8 cellular contexts compared by ENCODE assay signal in the genomic region with DNA sequence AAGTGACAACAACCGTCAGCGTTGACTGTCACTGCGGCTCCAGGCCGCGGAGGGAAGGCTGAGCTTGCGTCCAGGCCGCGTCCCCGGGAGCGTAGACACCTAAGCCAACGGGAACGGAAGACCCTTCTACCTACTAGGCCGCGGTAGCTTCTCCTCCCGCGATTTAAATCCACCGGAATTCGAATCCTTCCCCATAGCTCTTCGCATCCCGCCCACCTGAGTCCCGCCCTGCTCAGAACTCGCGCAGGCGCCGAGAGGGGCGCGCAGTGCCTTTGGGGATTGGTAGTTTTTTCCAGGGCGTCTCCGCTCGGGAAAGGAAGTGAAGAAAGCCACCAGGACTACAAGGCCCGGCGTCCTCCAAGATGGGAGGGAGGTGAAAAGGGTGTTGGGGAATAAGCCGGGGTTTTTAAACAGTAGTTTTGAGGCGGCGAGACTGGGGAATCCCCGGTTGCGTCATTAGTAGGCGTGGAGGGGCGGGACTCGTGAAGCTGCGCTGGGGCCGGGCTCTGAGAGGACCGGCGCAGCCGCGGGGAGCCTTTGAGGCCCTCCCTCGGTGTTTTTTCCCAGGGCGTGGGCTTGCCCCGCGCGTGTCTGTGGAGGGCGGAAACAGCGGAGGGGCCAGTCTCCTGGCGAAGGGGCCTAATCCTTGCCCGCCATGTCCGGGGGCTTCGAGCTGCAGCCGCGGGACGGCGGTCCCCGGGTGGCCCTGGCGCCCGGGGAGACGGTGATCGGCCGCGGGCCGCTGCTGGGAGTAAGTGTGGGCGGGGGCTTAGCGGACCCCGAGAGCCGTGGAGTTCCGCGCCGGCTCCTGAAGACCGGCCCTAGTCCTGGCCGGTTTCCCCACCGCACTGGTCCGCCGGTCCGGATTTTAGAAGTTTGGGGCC. TPM values are rescaled to one million over a fixed set of nuclear protein-coding genes. Genes with fewer than 3 reads are reported as not detected.
DNase-seq lines count a peak whose midpoint lies in the region; ATAC-seq and TF ChIP-seq lines count a peak whose summit lies in the region.

A gene with protein sequence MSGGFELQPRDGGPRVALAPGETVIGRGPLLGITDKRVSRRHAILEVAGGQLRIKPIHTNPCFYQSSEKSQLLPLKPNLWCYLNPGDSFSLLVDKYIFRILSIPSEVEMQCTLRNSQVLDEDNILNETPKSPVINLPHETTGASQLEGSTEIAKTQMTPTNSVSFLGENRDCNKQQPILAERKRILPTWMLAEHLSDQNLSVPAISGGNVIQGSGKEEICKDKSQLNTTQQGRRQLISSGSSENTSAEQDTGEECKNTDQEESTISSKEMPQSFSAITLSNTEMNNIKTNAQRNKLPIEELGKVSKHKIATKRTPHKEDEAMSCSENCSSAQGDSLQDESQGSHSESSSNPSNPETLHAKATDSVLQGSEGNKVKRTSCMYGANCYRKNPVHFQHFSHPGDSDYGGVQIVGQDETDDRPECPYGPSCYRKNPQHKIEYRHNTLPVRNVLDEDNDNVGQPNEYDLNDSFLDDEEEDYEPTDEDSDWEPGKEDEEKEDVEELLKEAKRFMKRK (plus strand): TSS at position 509 of the 884 bp plus-strand sequence. CDS start 147 bp downstream, at position 656.
A gene with protein sequence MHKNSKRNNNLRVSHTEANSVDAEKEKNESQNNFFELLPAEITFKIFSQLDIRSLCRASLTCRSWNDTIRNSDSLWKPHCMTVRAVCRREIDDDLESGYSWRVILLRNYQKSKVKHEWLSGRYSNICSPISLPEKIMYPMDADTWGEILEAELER (minus strand): TSS at position 218 of the 884 bp plus-strand sequence. CDS start 2,149 bp downstream, outside the sequence.

- no peaks in the 10 kb centered on the region for H3K27me3 ChIP-seq in suprapubic skin

- WGBS in suprapubic skin = under 1% methylated on average over 45 of the region's 82 CpGs

- peaks cover 47% of the 10 kb centered on the region for H3K4me1 Mint-ChIP-seq in activated naive CD8-positive, alpha-beta T cell (ENCODE audit: low read depth)

- H3K36me3 Mint-ChIP-seq in activated naive CD8-positive, alpha-beta T cell = no peaks in the 10 kb centered on the region

- peak within 1 kb of the TSS; percentile 92 for H3K27ac ChIP-seq in suprapubic skin

- H3K4me3 Mint-ChIP-seq in activated naive CD8-positive, alpha-beta T cell = peak within 1 kb of the TSS; percentile 97

- peak within 1 kb of the TSS; percentile 97 for H3K4me3 ChIP-seq in suprapubic skin

- H3K9me3 ChIP-seq in suprapubic skin = no peaks in the 10 kb centered on the region

- no peaks in the 10 kb centered on the region for H3K9me3 Mint-ChIP-seq in activated naive CD8-positive, alpha-beta T cell (ENCODE audit: low read depth)

- DNase-seq in GM10266 (ENCODE audit: extremely low spot score) (peak; percentile 93), NCI-H1092 treated with DMSO at 0.1 percent for 48 hours (lab: John Stamatoyannopoulos, UW) (peak; percentile 95), glomerular endothelial cell (ENCODE audit: extremely low read depth, low read depth, low spot score) (peak; percentile 96), nucleus accumbens (lab: John Stamatoyannopoulos, UW) (peak; percentile 86 to 99 (median 97)), suprapubic skin (ENCODE audit: low spot score in 2 of 2) (peak; percentile 98 to 99)

- TF ChIP-seq POLR2A in suprapubic skin (IDR thresholded peaks at IDR 0.05) = peak in 1 of 2 donors; percentile 62

- ATAC-seq in HG02623 (IDR thresholded peaks at IDR 0.05; ENCODE audit: unreplicated experiment) (peak; percentile 94), SK-N-SH treated with all-trans-retinoic acid at 6 μM for 48 hours (peak; percentile 97)

- peak within 1 kb of the TSS; percentile 93 for H3K27ac Mint-ChIP-seq in activated naive CD8-positive, alpha-beta T cell

- TF ChIP-seq EP300 in suprapubic skin (IDR thresholded peaks at IDR 0.05) = no peak

- H3K27me3 Mint-ChIP-seq in activated naive CD8-positive, alpha-beta T cell = no peaks in the 10 kb centered on the region

- no peak for TF ChIP-seq CTCF in GM10266 (IDR thresholded peaks at IDR 0.05; ENCODE audit: control insufficient read depth, insufficient read depth, low read depth, missing control alignments)
- TF ChIP-seq CTCF in suprapubic skin (IDR thresholded peaks at IDR 0.05) = no peak

- H3K36me3 ChIP-seq in suprapubic skin = no peaks in the 10 kb centered on the region

- peaks cover 60% of the 10 kb centered on the region for H3K4me1 ChIP-seq in suprapubic skin

TF ChIP-seq in SK-N-SH treated with all-trans-retinoic acid at 6 μM for 48 hours, 23 proteins besides CTCF, POLR2A, EP300 and RAD21:
- TF ChIP-seq ZFP3 (CRISPR knock-in tag; IDR thresholded peaks at IDR 0.05) = 0 out of 2 replicates have a peak, but pooled peaks have one; percentile 37
- no peak for TF ChIP-seq ZC3H10 (CRISPR knock-in tag; IDR thresholded peaks at IDR 0.05)
- TF ChIP-seq, protein P1, sequence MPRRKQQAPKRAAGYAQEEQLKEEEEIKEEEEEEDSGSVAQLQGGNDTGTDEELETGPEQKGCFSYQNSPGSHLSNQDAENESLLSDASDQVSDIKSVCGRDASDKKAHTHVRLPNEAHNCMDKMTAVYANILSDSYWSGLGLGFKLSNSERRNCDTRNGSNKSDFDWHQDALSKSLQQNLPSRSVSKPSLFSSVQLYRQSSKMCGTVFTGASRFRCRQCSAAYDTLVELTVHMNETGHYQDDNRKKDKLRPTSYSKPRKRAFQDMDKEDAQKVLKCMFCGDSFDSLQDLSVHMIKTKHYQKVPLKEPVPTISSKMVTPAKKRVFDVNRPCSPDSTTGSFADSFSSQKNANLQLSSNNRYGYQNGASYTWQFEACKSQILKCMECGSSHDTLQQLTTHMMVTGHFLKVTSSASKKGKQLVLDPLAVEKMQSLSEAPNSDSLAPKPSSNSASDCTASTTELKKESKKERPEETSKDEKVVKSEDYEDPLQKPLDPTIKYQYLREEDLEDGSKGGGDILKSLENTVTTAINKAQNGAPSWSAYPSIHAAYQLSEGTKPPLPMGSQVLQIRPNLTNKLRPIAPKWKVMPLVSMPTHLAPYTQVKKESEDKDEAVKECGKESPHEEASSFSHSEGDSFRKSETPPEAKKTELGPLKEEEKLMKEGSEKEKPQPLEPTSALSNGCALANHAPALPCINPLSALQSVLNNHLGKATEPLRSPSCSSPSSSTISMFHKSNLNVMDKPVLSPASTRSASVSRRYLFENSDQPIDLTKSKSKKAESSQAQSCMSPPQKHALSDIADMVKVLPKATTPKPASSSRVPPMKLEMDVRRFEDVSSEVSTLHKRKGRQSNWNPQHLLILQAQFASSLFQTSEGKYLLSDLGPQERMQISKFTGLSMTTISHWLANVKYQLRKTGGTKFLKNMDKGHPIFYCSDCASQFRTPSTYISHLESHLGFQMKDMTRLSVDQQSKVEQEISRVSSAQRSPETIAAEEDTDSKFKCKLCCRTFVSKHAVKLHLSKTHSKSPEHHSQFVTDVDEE (CRISPR knock-in tag; IDR thresholded peaks at IDR 0.05) = 0 out of 2 replicates have a peak, but pooled peaks have one; percentile 33
- TF ChIP-seq ZNF565 (CRISPR knock-in tag; conservative IDR thresholded peaks at IDR 0.05; ENCODE audit: low read depth) = no peak
- TF ChIP-seq, protein P2, sequence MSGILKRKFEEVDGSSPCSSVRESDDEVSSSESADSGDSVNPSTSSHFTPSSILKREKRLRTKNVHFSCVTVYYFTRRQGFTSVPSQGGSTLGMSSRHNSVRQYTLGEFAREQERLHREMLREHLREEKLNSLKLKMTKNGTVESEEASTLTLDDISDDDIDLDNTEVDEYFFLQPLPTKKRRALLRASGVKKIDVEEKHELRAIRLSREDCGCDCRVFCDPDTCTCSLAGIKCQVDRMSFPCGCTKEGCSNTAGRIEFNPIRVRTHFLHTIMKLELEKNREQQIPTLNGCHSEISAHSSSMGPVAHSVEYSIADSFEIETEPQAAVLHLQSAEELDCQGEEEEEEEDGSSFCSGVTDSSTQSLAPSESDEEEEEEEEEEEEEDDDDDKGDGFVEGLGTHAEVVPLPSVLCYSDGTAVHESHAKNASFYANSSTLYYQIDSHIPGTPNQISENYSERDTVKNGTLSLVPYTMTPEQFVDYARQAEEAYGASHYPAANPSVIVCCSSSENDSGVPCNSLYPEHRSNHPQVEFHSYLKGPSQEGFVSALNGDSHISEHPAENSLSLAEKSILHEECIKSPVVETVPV (CRISPR knock-in tag; IDR thresholded peaks at IDR 0.05) = no peak
- TF ChIP-seq CSDC2 (CRISPR knock-in tag; IDR thresholded peaks at IDR 0.05) = 0 out of 2 replicates have a peak, but pooled peaks have one; percentile 33
- TF ChIP-seq ESRRG (CRISPR knock-in tag; IDR thresholded peaks at IDR 0.05) = no peak
TF ChIP-seq in SK-N-SH treated with all-trans-retinoic acid at 6 μM for 48 hours: peak in this region for 3.

RNA-seq across cellular contexts. Expression of the first gene that starts in this region (rescaled TPM):
- 2.4 and 3.3 TPM in 2 replicates for total RNA-seq in glomerular endothelial cell
- 10 to 100 TPM in 2 of 4 donors, 1 to 10 TPM in 2; 8.8 to 10.5 (median 9.9) TPM for total RNA-seq in suprapubic skin

RNA-seq across cellular contexts. Expression of the second gene that starts in this region (rescaled TPM):
- 0.19 and 0.64 TPM in 2 replicates for total RNA-seq in glomerular endothelial cell
- 1 to 10 TPM; 1.1 to 2.7 (median 1.7) TPM for total RNA-seq in suprapubic skin

Comparison
In these comparisons a context has a peak if more than half of its experiments do, and no peak if none do; other contexts are left out.
1. Peak in every context shown above with its lines: DNase-seq, ATAC-seq, H3K4me3 ChIP-seq and H3K27ac ChIP-seq.